8 cellular contexts compared by ENCODE assay signal in the genomic region with DNA sequence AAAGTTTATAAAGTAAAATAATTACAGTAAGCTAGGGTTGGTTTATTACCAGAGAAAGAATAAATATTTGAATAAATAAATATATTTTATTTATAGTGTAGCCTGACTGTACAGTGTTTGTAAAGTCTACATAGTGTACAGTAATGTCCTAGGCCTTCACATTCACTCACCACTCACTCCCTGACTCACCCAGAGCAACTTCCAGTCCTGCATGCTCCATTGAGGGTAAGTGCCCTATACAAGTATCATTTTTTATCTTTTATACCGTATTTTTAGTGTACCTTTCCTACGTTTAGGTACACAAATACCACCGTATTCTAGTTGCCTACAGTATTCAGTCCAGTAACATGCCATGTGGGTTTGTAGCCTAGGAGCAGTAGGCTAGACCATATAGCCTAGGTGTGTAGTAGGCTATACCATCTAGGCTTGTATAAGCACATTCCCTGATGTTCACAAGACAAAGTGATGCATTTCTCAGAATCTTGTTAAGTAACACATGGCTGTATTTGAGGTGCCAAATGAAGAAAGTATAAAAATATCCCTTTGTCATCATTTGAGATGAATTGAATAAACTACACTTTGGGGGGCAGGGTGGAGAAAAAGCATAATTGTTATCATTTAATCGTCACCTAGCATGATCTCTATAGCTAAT. TPM values are rescaled to one million over a fixed set of nuclear protein-coding genes. Genes with fewer than 3 reads are reported as not detected.
A peak's percentile ranks its signal among the peaks of the same experiment; 100 is the strongest.
DNase-seq lines count a peak whose midpoint lies in the region; ATAC-seq and TF ChIP-seq lines count a peak whose summit lies in the region.

No MANE protein-coding gene starts in this region.

- no peaks in the 10 kb centered on the region for H3K36me3 Mint-ChIP-seq in activated CD4-positive, alpha-beta T cell treated with anti-CD3 and anti-CD28 coated beads for 36 hours (ENCODE audit: low read depth)
- no peaks in the 10 kb centered on the region for H3K36me3 Mint-ChIP-seq in WTC11

- ATAC-seq in activated CD4-positive, alpha-beta T cell treated with anti-CD3 and anti-CD28 coated beads for 36 hours, result no peak
- ATAC-seq in WTC11 (no peak), GM21825 (IDR thresholded peaks at IDR 0.05; ENCODE audit: unreplicated experiment) (no peak), HG02571 (IDR thresholded peaks at IDR 0.05; ENCODE audit: unreplicated experiment) (no peak), HG02973 (IDR thresholded peaks at IDR 0.05; ENCODE audit: unreplicated experiment) (no peak)

- H3K27ac ChIP-seq in iPS-18a (ENCODE audit: low read length) (no peak overlapping the region), stomach smooth muscle (ENCODE audit: low read length) (no peak overlapping the region)

- H3K27me3 Mint-ChIP-seq in activated CD4-positive, alpha-beta T cell treated with anti-CD3 and anti-CD28 coated beads for 36 hours, result no peaks in the 10 kb centered on the region
- H3K27me3 Mint-ChIP-seq in WTC11 (ENCODE audit: low read depth), result no peaks in the 10 kb centered on the region; the same call in 1 of the 2 replicates

- POLR2A ChIA-PET in activated CD4-positive, alpha-beta T cell treated with anti-CD3 and anti-CD28 coated beads for 36 hours (lab: Charles Lee), result no interaction called here
- POLR2A ChIA-PET in WTC11 (lab: Charles Lee), result interaction anchor here (0.5 to 0.6 kb wide), 2 partner anchors 11 to 336 kb away, joined by 3 read pairs; no protein-coding TSS in a partner anchor

- no peak for DNase-seq in activated CD4-positive, alpha-beta T cell treated with anti-CD3 and anti-CD28 coated beads for 36 hours
- DNase-seq in activated CD4-positive, alpha-beta T cell treated with anti-CD3 and anti-CD28 coated beads, Interleukin-2, amount 50 U/mL, for 4 hours, result no peak
- no peak for DNase-seq in WTC11 (ENCODE audit: low spot score)

- H3K9me3 ChIP-seq in iPS-18a (ENCODE audit: control insufficient read depth, low read depth, low read length) (no peaks in the 10 kb centered on the region), stomach smooth muscle (ENCODE audit: control insufficient read depth in 2 of 2, low read length in 2 of 2) (no peaks in the 10 kb centered on the region)

- H3K27me3 ChIP-seq in iPS-18a (ENCODE audit: control insufficient read depth, insufficient read depth, low read length) (no peaks in the 10 kb centered on the region), stomach smooth muscle (ENCODE audit: control insufficient read depth in 1 of 2, insufficient read depth in 2 of 2, low read length in 2 of 2) (no peaks in the 10 kb centered on the region)

- H3K4me1 Mint-ChIP-seq in activated CD4-positive, alpha-beta T cell treated with anti-CD3 and anti-CD28 coated beads for 36 hours, result peaks cover 1% of the 10 kb centered on the region
- no peaks in the 10 kb centered on the region for H3K4me1 Mint-ChIP-seq in WTC11

- peak overlapping the region; percentile 69 for H3K4me3 Mint-ChIP-seq in activated CD4-positive, alpha-beta T cell treated with anti-CD3 and anti-CD28 coated beads for 36 hours
- peak overlapping the region; percentile 58 for H3K4me3 Mint-ChIP-seq in WTC11

- no peaks in the 10 kb centered on the region for H3K9me3 Mint-ChIP-seq in activated CD4-positive, alpha-beta T cell treated with anti-CD3 and anti-CD28 coated beads for 36 hours (ENCODE audit: low read depth)
- H3K9me3 Mint-ChIP-seq in WTC11, result no peaks in the 10 kb centered on the region

- H3K9ac ChIP-seq in iPS-18a (ENCODE audit: low read length), result no peak overlapping the region
- peak overlapping the region in 1 of 2 donors; percentile 65 for H3K9ac ChIP-seq in stomach smooth muscle (ENCODE audit: low read length in 2 of 2)

- no peak for TF ChIP-seq CTCF in WTC11 (IDR thresholded peaks at IDR 0.05)

- no peak overlapping the region for H3K27ac Mint-ChIP-seq in activated CD4-positive, alpha-beta T cell treated with anti-CD3 and anti-CD28 coated beads for 36 hours
- H3K27ac Mint-ChIP-seq in WTC11, result no peak overlapping the region

- H3K4me1 ChIP-seq in iPS-18a (ENCODE audit: control insufficient read depth, low read depth, low read length) (no peaks in the 10 kb centered on the region), stomach smooth muscle (ENCODE audit: control insufficient read depth, insufficient read depth, low read length) (no peaks in the 10 kb centered on the region)

- H3K4me3 ChIP-seq in iPS-18a (ENCODE audit: low read length) (peak overlapping the region; percentile 43), stomach smooth muscle (ENCODE audit: low read length in 2 of 2) (peak overlapping the region; percentile 67 to 79)

- H3K36me3 ChIP-seq in iPS-18a (ENCODE audit: control insufficient read depth, low read depth, low read length) (no peaks in the 10 kb centered on the region), stomach smooth muscle (ENCODE audit: control insufficient read depth in 2 of 2, insufficient read depth in 2 of 2, low read length in 2 of 2) (no peaks in the 10 kb centered on the region)

- intact Hi-C loops in activated CD4-positive, alpha-beta T cell treated with anti-CD3 and anti-CD28 coated beads for 36 hours (cut with DNase I, micrococcal nuclease), result loop anchor here (1.0 to 10.0 kb wide), 7 partner anchors 14 to 738 kb away; a partner anchor contains a TSS

- CTCF ChIA-PET in activated CD4-positive, alpha-beta T cell treated with anti-CD3 and anti-CD28 coated beads for 36 hours (lab: Charles Lee), result interaction anchor here (0.7 to 3.8 kb wide), 10 partner anchors 8 to 313 kb away, joined by 3 to 33 read pairs (median 4); a partner anchor contains a TSS
- CTCF ChIA-PET in WTC11 (lab: Charles Lee), result interaction anchor here (0.7 to 1.3 kb wide), 4 partner anchors 14 to 167 kb away, joined by 3 to 14 read pairs (median 4); no protein-coding TSS in a partner anchor

TF ChIP-seq in WTC11, 78 proteins besides CTCF, POLR2A, EP300 and RAD21:
- TF ChIP-seq, protein P1, sequence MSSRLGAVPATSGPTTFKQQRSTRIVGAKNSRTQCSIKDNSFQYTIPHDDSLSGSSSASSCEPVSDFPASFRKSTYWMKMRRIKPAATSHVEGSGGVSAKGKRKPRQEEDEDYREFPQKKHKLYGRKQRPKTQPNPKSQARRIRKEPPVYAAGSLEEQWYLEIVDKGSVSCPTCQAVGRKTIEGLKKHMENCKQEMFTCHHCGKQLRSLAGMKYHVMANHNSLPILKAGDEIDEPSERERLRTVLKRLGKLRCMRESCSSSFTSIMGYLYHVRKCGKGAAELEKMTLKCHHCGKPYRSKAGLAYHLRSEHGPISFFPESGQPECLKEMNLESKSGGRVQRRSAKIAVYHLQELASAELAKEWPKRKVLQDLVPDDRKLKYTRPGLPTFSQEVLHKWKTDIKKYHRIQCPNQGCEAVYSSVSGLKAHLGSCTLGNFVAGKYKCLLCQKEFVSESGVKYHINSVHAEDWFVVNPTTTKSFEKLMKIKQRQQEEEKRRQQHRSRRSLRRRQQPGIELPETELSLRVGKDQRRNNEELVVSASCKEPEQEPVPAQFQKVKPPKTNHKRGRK (CRISPR knock-in tag; IDR thresholded peaks at IDR 0.05; ENCODE audit: borderline replicate concordance), result no peak
- TF ChIP-seq, protein P2, sequence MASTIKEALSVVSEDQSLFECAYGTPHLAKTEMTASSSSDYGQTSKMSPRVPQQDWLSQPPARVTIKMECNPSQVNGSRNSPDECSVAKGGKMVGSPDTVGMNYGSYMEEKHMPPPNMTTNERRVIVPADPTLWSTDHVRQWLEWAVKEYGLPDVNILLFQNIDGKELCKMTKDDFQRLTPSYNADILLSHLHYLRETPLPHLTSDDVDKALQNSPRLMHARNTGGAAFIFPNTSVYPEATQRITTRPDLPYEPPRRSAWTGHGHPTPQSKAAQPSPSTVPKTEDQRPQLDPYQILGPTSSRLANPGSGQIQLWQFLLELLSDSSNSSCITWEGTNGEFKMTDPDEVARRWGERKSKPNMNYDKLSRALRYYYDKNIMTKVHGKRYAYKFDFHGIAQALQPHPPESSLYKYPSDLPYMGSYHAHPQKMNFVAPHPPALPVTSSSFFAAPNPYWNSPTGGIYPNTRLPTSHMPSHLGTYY (CRISPR knock-in tag; IDR thresholded peaks at IDR 0.05), result no peak
- TF ChIP-seq TEAD4 (CRISPR knock-in tag; IDR thresholded peaks at IDR 0.05) (no peak), TCF7 (CRISPR knock-in tag; IDR thresholded peaks at IDR 0.05; ENCODE audit: low read depth) (no peak), SP1 (CRISPR knock-in tag; conservative IDR thresholded peaks at IDR 0.05) (no peak), IRF2 (CRISPR knock-in tag; IDR thresholded peaks at IDR 0.05; ENCODE audit: borderline replicate concordance, low read depth) (no peak), RELA (CRISPR knock-in tag; IDR thresholded peaks at IDR 0.05; ENCODE audit: borderline replicate concordance) (no peak), NFATC4 (CRISPR knock-in tag; IDR thresholded peaks at IDR 0.05) (no peak)
- TF ChIP-seq, protein P3, sequence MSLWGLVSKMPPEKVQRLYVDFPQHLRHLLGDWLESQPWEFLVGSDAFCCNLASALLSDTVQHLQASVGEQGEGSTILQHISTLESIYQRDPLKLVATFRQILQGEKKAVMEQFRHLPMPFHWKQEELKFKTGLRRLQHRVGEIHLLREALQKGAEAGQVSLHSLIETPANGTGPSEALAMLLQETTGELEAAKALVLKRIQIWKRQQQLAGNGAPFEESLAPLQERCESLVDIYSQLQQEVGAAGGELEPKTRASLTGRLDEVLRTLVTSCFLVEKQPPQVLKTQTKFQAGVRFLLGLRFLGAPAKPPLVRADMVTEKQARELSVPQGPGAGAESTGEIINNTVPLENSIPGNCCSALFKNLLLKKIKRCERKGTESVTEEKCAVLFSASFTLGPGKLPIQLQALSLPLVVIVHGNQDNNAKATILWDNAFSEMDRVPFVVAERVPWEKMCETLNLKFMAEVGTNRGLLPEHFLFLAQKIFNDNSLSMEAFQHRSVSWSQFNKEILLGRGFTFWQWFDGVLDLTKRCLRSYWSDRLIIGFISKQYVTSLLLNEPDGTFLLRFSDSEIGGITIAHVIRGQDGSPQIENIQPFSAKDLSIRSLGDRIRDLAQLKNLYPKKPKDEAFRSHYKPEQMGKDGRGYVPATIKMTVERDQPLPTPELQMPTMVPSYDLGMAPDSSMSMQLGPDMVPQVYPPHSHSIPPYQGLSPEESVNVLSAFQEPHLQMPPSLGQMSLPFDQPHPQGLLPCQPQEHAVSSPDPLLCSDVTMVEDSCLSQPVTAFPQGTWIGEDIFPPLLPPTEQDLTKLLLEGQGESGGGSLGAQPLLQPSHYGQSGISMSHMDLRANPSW (CRISPR knock-in tag; conservative IDR thresholded peaks at IDR 0.05; ENCODE audit: low read depth), result no peak

RNA-seq across cellular contexts. Expression of a gene that starts 14.7 kb away (rescaled TPM):
- total RNA-seq in activated CD4-positive, alpha-beta T cell treated with anti-CD3 and anti-CD28 coated beads for 36 hours, result 10 to 100 TPM in 1 of 2 experiments, 1 to 10 TPM in 1; 9.8 to 10.3 TPM
- total RNA-seq in WTC11 (2021), result 6.5 to 7.3 TPM (median 6.8 TPM) in 3 replicates
